Comparison of ENCODE assay signal across 1 cellular context in the genomic region with DNA sequence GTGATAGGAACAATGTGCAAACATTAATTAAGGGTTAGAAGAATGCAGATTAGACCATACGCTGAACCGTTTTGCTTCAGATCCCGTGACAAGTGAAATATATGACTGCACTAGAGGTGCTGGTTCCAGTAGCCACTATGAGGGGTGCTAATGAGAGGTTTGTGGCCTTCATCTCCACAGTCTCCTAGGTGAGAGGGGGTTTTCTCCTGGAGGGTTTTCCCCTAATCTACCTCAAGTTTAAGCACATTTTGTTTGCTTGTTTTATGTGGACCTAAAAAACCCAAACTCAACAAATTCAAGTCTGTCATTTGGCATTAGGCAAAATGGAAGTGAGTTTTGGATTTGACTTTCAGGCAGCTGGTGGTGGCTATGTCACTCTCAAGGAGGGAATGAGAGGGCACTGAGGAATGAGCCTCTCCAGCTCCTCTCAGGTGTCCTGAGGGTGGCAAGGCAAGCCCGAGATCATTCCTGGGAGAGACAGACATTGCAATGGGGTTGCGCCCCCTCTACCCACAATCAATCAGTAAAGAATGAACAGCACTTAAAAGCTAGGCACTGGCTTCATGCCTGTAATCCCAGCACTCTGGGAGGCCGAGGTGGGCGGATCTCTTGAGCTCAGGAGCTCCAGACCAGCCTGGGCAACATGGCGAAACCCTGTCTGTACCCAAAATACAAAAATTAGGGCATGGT.
TF ChIP-seq lines count a peak whose summit lies in the region.

No MANE protein-coding gene starts in this region.

TF ChIP-seq in GM12878, 131 proteins besides CTCF, POLR2A, EP300 and RAD21 (continued from another document):
- TF ChIP-seq WRNIP1 (IDR thresholded peaks at IDR 0.05; ENCODE audit: borderline replicate concordance, low read depth, low read length), result no peak
- no peak for TF ChIP-seq GABPA (IDR thresholded peaks at IDR 0.05; ENCODE audit: low read depth)
- TF ChIP-seq, protein P1, sequence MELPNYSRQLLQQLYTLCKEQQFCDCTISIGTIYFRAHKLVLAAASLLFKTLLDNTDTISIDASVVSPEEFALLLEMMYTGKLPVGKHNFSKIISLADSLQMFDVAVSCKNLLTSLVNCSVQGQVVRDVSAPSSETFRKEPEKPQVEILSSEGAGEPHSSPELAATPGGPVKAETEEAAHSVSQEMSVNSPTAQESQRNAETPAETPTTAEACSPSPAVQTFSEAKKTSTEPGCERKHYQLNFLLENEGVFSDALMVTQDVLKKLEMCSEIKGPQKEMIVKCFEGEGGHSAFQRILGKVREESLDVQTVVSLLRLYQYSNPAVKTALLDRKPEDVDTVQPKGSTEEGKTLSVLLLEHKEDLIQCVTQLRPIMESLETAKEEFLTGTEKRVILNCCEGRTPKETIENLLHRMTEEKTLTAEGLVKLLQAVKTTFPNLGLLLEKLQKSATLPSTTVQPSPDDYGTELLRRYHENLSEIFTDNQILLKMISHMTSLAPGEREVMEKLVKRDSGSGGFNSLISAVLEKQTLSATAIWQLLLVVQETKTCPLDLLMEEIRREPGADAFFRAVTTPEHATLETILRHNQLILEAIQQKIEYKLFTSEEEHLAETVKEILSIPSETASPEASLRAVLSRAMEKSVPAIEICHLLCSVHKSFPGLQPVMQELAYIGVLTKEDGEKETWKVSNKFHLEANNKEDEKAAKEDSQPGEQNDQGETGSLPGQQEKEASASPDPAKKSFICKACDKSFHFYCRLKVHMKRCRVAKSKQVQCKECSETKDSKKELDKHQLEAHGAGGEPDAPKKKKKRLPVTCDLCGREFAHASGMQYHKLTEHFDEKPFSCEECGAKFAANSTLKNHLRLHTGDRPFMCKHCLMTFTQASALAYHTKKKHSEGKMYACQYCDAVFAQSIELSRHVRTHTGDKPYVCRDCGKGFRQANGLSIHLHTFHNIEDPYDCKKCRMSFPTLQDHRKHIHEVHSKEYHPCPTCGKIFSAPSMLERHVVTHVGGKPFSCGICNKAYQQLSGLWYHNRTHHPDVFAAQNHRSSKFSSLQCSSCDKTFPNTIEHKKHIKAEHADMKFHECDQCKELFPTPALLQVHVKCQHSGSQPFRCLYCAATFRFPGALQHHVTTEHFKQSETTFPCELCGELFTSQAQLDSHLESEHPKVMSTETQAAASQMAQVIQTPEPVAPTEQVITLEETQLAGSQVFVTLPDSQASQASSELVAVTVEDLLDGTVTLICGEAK (IDR thresholded peaks at IDR 0.05; ENCODE audit: borderline replicate concordance), result no peak
- TF ChIP-seq, protein P2, sequence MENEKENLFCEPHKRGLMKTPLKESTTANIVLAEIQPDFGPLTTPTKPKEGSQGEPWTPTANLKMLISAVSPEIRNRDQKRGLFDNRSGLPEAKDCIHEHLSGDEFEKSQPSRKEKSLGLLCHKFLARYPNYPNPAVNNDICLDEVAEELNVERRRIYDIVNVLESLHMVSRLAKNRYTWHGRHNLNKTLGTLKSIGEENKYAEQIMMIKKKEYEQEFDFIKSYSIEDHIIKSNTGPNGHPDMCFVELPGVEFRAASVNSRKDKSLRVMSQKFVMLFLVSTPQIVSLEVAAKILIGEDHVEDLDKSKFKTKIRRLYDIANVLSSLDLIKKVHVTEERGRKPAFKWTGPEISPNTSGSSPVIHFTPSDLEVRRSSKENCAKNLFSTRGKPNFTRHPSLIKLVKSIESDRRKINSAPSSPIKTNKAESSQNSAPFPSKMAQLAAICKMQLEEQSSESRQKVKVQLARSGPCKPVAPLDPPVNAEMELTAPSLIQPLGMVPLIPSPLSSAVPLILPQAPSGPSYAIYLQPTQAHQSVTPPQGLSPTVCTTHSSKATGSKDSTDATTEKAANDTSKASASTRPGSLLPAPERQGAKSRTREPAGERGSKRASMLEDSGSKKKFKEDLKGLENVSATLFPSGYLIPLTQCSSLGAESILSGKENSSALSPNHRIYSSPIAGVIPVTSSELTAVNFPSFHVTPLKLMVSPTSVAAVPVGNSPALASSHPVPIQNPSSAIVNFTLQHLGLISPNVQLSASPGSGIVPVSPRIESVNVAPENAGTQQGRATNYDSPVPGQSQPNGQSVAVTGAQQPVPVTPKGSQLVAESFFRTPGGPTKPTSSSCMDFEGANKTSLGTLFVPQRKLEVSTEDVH (IDR thresholded peaks at IDR 0.05; ENCODE audit: low read depth, partially characterized antibody), result no peak
- no peak for TF ChIP-seq MEF2B (IDR thresholded peaks at IDR 0.05; ENCODE audit: partially characterized antibody, poor library complexity, severe bottlenecking)
- TF ChIP-seq SUZ12 (IDR thresholded peaks at IDR 0.05; ENCODE audit: unreplicated experiment), result no peak
- peak; percentile 22; the same call in 1 of the 2 replicates for TF ChIP-seq TCF12 (IDR thresholded peaks at IDR 0.05; ENCODE audit: low read depth, low read length)
- no peak for TF ChIP-seq HDAC2 (IDR thresholded peaks at IDR 0.05)
- no peak for TF ChIP-seq HDGF (IDR thresholded peaks at IDR 0.05)
- TF ChIP-seq, protein P3, sequence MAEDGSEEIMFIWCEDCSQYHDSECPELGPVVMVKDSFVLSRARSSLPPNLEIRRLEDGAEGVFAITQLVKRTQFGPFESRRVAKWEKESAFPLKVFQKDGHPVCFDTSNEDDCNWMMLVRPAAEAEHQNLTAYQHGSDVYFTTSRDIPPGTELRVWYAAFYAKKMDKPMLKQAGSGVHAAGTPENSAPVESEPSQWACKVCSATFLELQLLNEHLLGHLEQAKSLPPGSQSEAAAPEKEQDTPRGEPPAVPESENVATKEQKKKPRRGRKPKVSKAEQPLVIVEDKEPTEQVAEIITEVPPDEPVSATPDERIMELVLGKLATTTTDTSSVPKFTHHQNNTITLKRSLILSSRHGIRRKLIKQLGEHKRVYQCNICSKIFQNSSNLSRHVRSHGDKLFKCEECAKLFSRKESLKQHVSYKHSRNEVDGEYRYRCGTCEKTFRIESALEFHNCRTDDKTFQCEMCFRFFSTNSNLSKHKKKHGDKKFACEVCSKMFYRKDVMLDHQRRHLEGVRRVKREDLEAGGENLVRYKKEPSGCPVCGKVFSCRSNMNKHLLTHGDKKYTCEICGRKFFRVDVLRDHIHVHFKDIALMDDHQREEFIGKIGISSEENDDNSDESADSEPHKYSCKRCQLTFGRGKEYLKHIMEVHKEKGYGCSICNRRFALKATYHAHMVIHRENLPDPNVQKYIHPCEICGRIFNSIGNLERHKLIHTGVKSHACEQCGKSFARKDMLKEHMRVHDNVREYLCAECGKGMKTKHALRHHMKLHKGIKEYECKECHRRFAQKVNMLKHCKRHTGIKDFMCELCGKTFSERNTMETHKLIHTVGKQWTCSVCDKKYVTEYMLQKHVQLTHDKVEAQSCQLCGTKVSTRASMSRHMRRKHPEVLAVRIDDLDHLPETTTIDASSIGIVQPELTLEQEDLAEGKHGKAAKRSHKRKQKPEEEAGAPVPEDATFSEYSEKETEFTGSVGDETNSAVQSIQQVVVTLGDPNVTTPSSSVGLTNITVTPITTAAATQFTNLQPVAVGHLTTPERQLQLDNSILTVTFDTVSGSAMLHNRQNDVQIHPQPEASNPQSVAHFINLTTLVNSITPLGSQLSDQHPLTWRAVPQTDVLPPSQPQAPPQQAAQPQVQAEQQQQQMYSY (CRISPR knock-in tag; IDR thresholded peaks at IDR 0.05), result no peak
- no peak for TF ChIP-seq ZNF207 (IDR thresholded peaks at IDR 0.05; ENCODE audit: borderline replicate concordance)
- TF ChIP-seq, protein P4, sequence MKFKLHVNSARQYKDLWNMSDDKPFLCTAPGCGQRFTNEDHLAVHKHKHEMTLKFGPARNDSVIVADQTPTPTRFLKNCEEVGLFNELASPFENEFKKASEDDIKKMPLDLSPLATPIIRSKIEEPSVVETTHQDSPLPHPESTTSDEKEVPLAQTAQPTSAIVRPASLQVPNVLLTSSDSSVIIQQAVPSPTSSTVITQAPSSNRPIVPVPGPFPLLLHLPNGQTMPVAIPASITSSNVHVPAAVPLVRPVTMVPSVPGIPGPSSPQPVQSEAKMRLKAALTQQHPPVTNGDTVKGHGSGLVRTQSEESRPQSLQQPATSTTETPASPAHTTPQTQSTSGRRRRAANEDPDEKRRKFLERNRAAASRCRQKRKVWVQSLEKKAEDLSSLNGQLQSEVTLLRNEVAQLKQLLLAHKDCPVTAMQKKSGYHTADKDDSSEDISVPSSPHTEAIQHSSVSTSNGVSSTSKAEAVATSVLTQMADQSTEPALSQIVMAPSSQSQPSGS (IDR thresholded peaks at IDR 0.05; ENCODE audit: low read length), result no peak
- no peak for TF ChIP-seq SREBF2 (IDR thresholded peaks at IDR 0.05; ENCODE audit: low read length)
- TF ChIP-seq LARP7 (IDR thresholded peaks at IDR 0.05), result no peak
- TF ChIP-seq ZNF622 (IDR thresholded peaks at IDR 0.05), result no peak
